Comparison of ENCODE assay signal across 1 cellular context in the genomic region with DNA sequence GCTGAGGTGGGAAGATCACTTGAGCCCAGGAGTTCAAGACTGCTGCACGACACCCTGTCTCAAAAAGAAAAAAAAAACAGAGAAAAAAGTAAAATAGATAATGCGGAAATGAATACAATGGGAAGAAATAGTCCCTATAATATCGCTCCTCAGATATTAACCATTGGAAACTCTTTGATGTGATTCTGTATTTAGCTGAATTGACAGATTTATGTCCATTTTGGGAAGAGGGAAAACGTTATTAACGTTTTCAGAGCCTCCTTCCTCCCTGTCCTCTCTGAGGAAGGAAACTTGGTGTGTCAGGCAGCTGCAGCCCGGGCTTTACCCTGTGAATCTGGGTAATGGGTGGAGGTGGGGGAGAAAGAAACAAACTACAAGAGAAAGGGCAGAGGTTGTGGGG.
TF ChIP-seq lines count a peak whose summit lies in the region.

No MANE protein-coding gene starts in this region.

TF ChIP-seq in HepG2, 621 proteins besides CTCF, POLR2A, EP300 and RAD21:
- no peak for TF ChIP-seq ZC3H13 (CRISPR knock-in tag; IDR thresholded peaks at IDR 0.05)
- no peak for TF ChIP-seq ZNF143 (CRISPR knock-in tag; IDR thresholded peaks at IDR 0.05)
- TF ChIP-seq MAFF (IDR thresholded peaks at IDR 0.05; ENCODE audit: low read depth, low read length), result peak; percentile 69; the same call in 1 of the 2 replicates
- peak; percentile 69 to 77 for TF ChIP-seq MAFK (conservative IDR thresholded peaks at IDR 0.05 in 1 of 2, IDR thresholded peaks at IDR 0.05 in 1 of 2; ENCODE audit: low read length in 2 of 2)
TF ChIP-seq in HepG2: peak in this region for 2.
